Comparison of ENCODE assay signal across 8 cellular contexts in genomic region chr19:35545001-35545854, GRCh38. TPM values are rescaled to one million over a fixed set of nuclear protein-coding genes. Genes with fewer than 3 reads are reported as not detected.
DNase-seq lines count a peak whose midpoint lies in the region; ATAC-seq, FAIRE-seq and TF ChIP-seq lines count a peak whose summit lies in the region.

A gene with protein sequence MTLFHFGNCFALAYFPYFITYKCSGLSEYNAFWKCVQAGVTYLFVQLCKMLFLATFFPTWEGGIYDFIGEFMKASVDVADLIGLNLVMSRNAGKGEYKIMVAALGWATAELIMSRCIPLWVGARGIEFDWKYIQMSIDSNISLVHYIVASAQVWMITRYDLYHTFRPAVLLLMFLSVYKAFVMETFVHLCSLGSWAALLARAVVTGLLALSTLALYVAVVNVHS (plus strand): TSS chr19:35545626. CDS start chr19:35545740, 114 bp downstream.

- H3K36me3 Mint-ChIP-seq in WTC11 = peaks cover 24% of the 10 kb centered on the region

- WGBS in spleen, 5 donors = 0 to 1% (median 1%) methylated on average over 50 to 85 of the region's 85 CpGs

- TF ChIP-seq POLR2A in spleen (IDR thresholded peaks at IDR 0.05) = peak in 1 of 3 donors; percentile 6

- intact Hi-C loops in spleen (cut with DNase I; ENCODE audit: low total_unique reads) = no loop called here

- peaks cover 17 to 52% (median 30%) of the 10 kb centered on the region in 6 donors for H3K4me1 ChIP-seq in spleen

- H3K4me3 Mint-ChIP-seq in WTC11 = peak within 1 kb of the TSS; percentile 92

- TF ChIP-seq CTCF in WTC11 (IDR thresholded peaks at IDR 0.05) = no peak
- TF ChIP-seq CTCF in bronchial epithelial cell (IDR thresholded peaks at IDR 0.05; ENCODE audit: insufficient read depth, low read length, severe bottlenecking) = no peak
- peak in 2 of 11 experiments; percentile 10 to 31 for TF ChIP-seq CTCF in spleen (IDR thresholded peaks at IDR 0.05 in 8 of 11, conservative IDR thresholded peaks at IDR 0.05 in 3 of 11)

- peak within 1 kb of the TSS; percentile 71 to 91 (median 87) for H3K27ac ChIP-seq in spleen

- no peaks in the 10 kb centered on the region for H3K27me3 ChIP-seq in bronchial epithelial cell (ENCODE audit: control insufficient read depth, insufficient read depth, low read length)
- no peaks in the 10 kb centered on the region for H3K27me3 ChIP-seq in spleen (replicated peaks in 1 of 7)

- POLR2A ChIA-PET in WTC11 (lab: Charles Lee) = no interaction called here

- no peaks in the 10 kb centered on the region for H3K9me3 ChIP-seq in spleen

- H3K4me3 ChIP-seq in bronchial epithelial cell (ENCODE audit: low read depth, low read length) (peak within 1 kb of the TSS; percentile 72), spleen (peak within 1 kb of the TSS; percentile 64 to 93 (median 76))

- no peaks in the 10 kb centered on the region; the same call in 1 of the 2 replicates for H3K27me3 Mint-ChIP-seq in WTC11 (ENCODE audit: low read depth)

- ATAC-seq in GM18520 (IDR thresholded peaks at IDR 0.05; ENCODE audit: unreplicated experiment) (peak; percentile 76), HG03103 (IDR thresholded peaks at IDR 0.05; ENCODE audit: low read depth, unreplicated experiment) (peak; percentile 73), WTC11 (peak; percentile 85)

- FAIRE-seq in bronchial epithelial cell (lab: Jason Lieb, UNC) = no peak

- DNase-seq in 8988T = peak; percentile 100
- peak; percentile 75 for DNase-seq in NCI-H2196 treated with DMSO at 0.1 percent for 48 hours (lab: John Stamatoyannopoulos, UW; ENCODE audit: unreplicated experiment)
- peak; percentile 93 for DNase-seq in WTC11 (ENCODE audit: low spot score)
- DNase-seq in bronchial epithelial cell (ENCODE audit: low read depth) = peak; percentile 58
- DNase-seq in inferior parietal cortex (ENCODE audit: extremely low spot score) = peak; percentile 89
- peak; percentile 97 for DNase-seq in spleen

- CTCF ChIA-PET in WTC11 (lab: Charles Lee) = interaction anchor here (1.2 to 2.0 kb wide), 2 partner anchors 12 to 35 kb away, joined by 3 to 6 read pairs; no protein-coding TSS in a partner anchor

- H3K36me3 ChIP-seq in bronchial epithelial cell (ENCODE audit: control insufficient read depth, insufficient read depth, low read length) (peaks cover 9% of the 10 kb centered on the region), spleen (peaks cover 0 to 36% (median 0%) of the 10 kb centered on the region in 6 donors)

- peaks cover 23% of the 10 kb centered on the region for H3K4me1 Mint-ChIP-seq in WTC11

- peak within 1 kb of the TSS; percentile 80 for H3K27ac Mint-ChIP-seq in WTC11

- H3K9me3 Mint-ChIP-seq in WTC11 = no peaks in the 10 kb centered on the region

TF ChIP-seq in WTC11, 78 proteins besides CTCF, POLR2A, EP300 and RAD21 (continues in another document):
- no peak for TF ChIP-seq TCF7 (CRISPR knock-in tag; IDR thresholded peaks at IDR 0.05; ENCODE audit: low read depth)
- no peak for TF ChIP-seq ZNF396 (CRISPR knock-in tag; IDR thresholded peaks at IDR 0.05; ENCODE audit: borderline replicate concordance)
- TF ChIP-seq ELF4 (CRISPR knock-in tag; IDR thresholded peaks at IDR 0.05; ENCODE audit: low read depth) = no peak; the same call in 1 of the 2 replicates
- TF ChIP-seq NR2C2 (CRISPR knock-in tag; IDR thresholded peaks at IDR 0.05) = no peak
- TF ChIP-seq OVOL2 (CRISPR knock-in tag; IDR thresholded peaks at IDR 0.05; ENCODE audit: borderline replicate concordance) = no peak
- TF ChIP-seq GTF2I (CRISPR knock-in tag; conservative IDR thresholded peaks at IDR 0.05) = no peak
- no peak for TF ChIP-seq ATF3 (CRISPR knock-in tag; conservative IDR thresholded peaks at IDR 0.05)
- TF ChIP-seq, protein P1, sequence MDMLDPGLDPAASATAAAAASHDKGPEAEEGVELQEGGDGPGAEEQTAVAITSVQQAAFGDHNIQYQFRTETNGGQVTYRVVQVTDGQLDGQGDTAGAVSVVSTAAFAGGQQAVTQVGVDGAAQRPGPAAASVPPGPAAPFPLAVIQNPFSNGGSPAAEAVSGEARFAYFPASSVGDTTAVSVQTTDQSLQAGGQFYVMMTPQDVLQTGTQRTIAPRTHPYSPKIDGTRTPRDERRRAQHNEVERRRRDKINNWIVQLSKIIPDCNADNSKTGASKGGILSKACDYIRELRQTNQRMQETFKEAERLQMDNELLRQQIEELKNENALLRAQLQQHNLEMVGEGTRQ (CRISPR knock-in tag; IDR thresholded peaks at IDR 0.05) = peak; percentile 92
- TF ChIP-seq, protein P2, sequence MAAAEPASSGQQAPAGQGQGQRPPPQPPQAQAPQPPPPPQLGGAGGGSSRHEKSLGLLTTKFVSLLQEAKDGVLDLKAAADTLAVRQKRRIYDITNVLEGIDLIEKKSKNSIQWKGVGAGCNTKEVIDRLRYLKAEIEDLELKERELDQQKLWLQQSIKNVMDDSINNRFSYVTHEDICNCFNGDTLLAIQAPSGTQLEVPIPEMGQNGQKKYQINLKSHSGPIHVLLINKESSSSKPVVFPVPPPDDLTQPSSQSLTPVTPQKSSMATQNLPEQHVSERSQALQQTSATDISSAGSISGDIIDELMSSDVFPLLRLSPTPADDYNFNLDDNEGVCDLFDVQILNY (CRISPR knock-in tag; IDR thresholded peaks at IDR 0.05) = peak; percentile 74; the same call in 1 of the 2 replicates
- TF ChIP-seq ZBTB21 (CRISPR knock-in tag; IDR thresholded peaks at IDR 0.05; ENCODE audit: borderline replicate concordance) = peak; percentile 47; the same call in 1 of the 2 replicates
- TF ChIP-seq, protein P3, sequence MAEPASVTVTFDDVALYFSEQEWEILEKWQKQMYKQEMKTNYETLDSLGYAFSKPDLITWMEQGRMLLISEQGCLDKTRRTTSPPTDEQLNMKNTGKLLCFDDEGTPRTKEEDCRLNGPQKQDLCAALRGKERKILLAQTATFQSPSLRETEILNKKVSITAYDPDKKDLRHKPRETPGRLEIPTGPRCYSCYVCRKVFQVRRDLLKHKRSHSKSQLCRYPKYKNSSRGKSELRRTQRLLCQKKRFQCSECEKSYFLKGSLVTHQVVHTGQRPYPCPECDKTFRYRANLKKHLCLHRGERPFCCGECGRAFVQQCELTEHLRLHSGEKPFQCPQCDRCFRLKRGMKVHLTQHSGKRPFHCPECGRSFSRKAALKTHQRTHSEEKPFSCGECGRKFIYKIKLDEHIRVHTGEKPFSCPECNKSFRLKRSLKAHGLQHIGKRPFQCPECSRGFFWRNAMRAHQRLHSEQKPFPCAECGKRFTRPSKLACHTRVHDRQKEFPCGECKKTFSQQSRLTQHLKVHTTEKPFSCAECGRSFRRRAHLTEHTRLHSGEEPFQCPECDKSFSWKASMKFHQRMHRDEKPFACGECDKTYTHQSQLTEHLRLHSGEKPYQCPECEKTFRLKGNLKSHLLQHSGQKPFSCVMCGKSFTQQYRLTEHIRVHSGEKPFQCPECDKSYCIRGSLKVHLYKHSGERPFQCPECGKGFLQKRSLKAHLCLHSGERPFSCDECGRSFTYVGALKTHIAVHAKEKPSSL (CRISPR knock-in tag; conservative IDR thresholded peaks at IDR 0.05) = no peak
- TF ChIP-seq ZNF232 (CRISPR knock-in tag; IDR thresholded peaks at IDR 0.05) = peak; percentile 69; the same call in 1 of the 2 replicates
- no peak; the same call in 1 of the 2 replicates for TF ChIP-seq FOXP1 (CRISPR knock-in tag; IDR thresholded peaks at IDR 0.05; ENCODE audit: borderline replicate concordance)
- TF ChIP-seq MYBL2 (CRISPR knock-in tag; IDR thresholded peaks at IDR 0.05) = peak; percentile 85
- TF ChIP-seq, protein P4, sequence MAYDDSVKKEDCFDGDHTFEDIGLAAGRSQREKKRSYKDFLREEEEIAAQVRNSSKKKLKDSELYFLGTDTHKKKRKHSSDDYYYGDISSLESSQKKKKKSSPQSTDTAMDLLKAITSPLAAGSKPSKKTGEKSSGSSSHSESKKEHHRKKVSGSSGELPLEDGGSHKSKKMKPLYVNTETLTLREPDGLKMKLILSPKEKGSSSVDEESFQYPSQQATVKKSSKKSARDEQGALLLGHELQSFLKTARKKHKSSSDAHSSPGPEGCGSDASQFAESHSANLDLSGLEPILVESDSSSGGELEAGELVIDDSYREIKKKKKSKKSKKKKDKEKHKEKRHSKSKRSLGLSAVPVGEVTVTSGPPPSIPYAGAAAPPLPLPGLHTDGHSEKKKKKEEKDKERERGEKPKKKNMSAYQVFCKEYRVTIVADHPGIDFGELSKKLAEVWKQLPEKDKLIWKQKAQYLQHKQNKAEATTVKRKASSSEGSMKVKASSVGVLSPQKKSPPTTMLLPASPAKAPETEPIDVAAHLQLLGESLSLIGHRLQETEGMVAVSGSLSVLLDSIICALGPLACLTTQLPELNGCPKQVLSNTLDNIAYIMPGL (CRISPR knock-in tag; IDR thresholded peaks at IDR 0.05) = peak; percentile 88
- TF ChIP-seq SP1 (CRISPR knock-in tag; conservative IDR thresholded peaks at IDR 0.05) = peak; percentile 88
- TF ChIP-seq ZNF121 (CRISPR knock-in tag; IDR thresholded peaks at IDR 0.05) = no peak
- TF ChIP-seq ZNF138 (CRISPR knock-in tag; conservative IDR thresholded peaks at IDR 0.05) = no peak
- TF ChIP-seq NFE2L1 (CRISPR knock-in tag; IDR thresholded peaks at IDR 0.05) = peak; percentile 27; the same call in 1 of the 2 replicates
- TF ChIP-seq, protein P5, sequence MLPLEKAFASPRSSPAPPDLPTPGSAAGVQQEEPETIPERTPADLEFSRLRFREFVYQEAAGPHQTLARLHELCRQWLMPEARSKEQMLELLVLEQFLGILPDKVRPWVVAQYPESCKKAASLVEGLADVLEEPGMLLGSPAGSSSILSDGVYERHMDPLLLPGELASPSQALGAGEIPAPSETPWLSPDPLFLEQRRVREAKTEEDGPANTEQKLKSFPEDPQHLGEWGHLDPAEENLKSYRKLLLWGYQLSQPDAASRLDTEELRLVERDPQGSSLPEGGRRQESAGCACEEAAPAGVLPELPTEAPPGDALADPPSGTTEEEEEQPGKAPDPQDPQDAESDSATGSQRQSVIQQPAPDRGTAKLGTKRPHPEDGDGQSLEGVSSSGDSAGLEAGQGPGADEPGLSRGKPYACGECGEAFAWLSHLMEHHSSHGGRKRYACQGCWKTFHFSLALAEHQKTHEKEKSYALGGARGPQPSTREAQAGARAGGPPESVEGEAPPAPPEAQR (CRISPR knock-in tag; IDR thresholded peaks at IDR 0.05) = no peak

RNA-seq across cellular contexts. Expression of the gene that starts here (rescaled TPM):
- 132 to 135 TPM (median 132 TPM) in 3 replicates for total RNA-seq in WTC11 (2021)
- 136 and 163 TPM in 2 replicates for total RNA-seq in bronchial epithelial cell
- total RNA-seq in spleen = 10 to 100 TPM; 47.6 to 67.7 (median 50.4) TPM
- polyA plus RNA-seq in spleen = 10 to 100 TPM; 57.9 to 88.7 (median 78.7) TPM

Comparison
In these comparisons a context has a peak if more than half of its experiments do, and no peak if none do; other contexts are left out.
1. Peak in every context shown above with its lines: DNase-seq, ATAC-seq, H3K4me3 ChIP-seq and H3K27ac ChIP-seq.